ENCODE assay signal across 9 cellular contexts in genomic region chr22:38699143-38699542, GRCh38. TPM values are rescaled to one million over a fixed set of nuclear protein-coding genes. Genes with fewer than 3 reads are reported as not detected.
A peak's percentile ranks its signal among the peaks of the same experiment; 100 is the strongest.
DNase-seq lines count a peak whose midpoint lies in the region; ATAC-seq and TF ChIP-seq lines count a peak whose summit lies in the region.
"Had no signal": no experiment of that assay in that cellular context is flagged by ENCODE, and none has a peak within 500 bp of the region (broad histone marks: within the 10 kb centered on the region; RNA-seq: fewer than 3 reads in every experiment).

No MANE protein-coding gene starts in this region.

- peaks cover 59% of the 10 kb centered on the region for H3K79me2 ChIP-seq in GM23248 (ENCODE audit: insufficient read depth)

- H2AFZ ChIP-seq in GM23248, result no peak overlapping the region

- H3K27me3 ChIP-seq in GM23248 (replicated peaks; ENCODE audit: insufficient read depth), result no peaks in the 10 kb centered on the region
- H3K27me3 ChIP-seq in WERI-Rb-1 (ENCODE audit: insufficient read depth, low read depth, severe bottlenecking), result no peaks in the 10 kb centered on the region
- H3K27me3 ChIP-seq in skeletal muscle tissue (ENCODE audit: control insufficient read depth in 3 of 3, insufficient read depth in 3 of 3, low read length in 3 of 3), result no peaks in the 10 kb centered on the region

- no peak for ATAC-seq in mucosa of descending colon

- peak; percentile 6 for DNase-seq in GM23248
- no peak for DNase-seq in WERI-Rb-1
- DNase-seq in fibroblast of villous mesenchyme (ENCODE audit: low read depth), result no peak
- no peak for DNase-seq in mucosa of descending colon
- DNase-seq in NCI-H748 (lab: John Stamatoyannopoulos, UW; ENCODE audit: unreplicated experiment), result no peak
- DNase-seq in SKM-1 (lab: John Stamatoyannopoulos, UW; ENCODE audit: unreplicated experiment), result no peak
- no peak for DNase-seq in GM03348 (ENCODE audit: low spot score)
- DNase-seq: activated CD4-positive, alpha-beta T cell treated with anti-CD3 and anti-CD28 coated beads, Interleukin-2, amount 50 U/mL, for 1 hour had no signal

- H3K9ac ChIP-seq in GM23248 (peak overlapping the region; percentile 99), skeletal muscle tissue (ENCODE audit: low read depth in 1 of 3, low read length in 3 of 3) (peak overlapping the region; percentile 89 to 97 (median 96))

- H3F3A ChIP-seq in GM23248 (ENCODE audit: insufficient read depth), result peaks cover 41% of the 10 kb centered on the region

- TF ChIP-seq CTCF in WERI-Rb-1 (IDR thresholded peaks at IDR 0.05; ENCODE audit: low read depth, low read length) (no peak), fibroblast of villous mesenchyme (IDR thresholded peaks at IDR 0.05; ENCODE audit: insufficient read depth, low read depth, low read length) (no peak), mucosa of descending colon (IDR thresholded peaks at IDR 0.05) (no peak)

- H3K4me1 ChIP-seq in GM23248 (ENCODE audit: insufficient read depth), result peaks cover 41% of the 10 kb centered on the region
- peaks cover 26 to 41% (median 41%) of the 10 kb centered on the region in 3 donors for H3K4me1 ChIP-seq in skeletal muscle tissue (ENCODE audit: control insufficient read depth in 3 of 3, insufficient read depth in 3 of 3, low read length in 3 of 3)
- H3K4me1 ChIP-seq in mucosa of descending colon (ENCODE audit: low read depth), result peaks cover 45% of the 10 kb centered on the region

- no peaks in the 10 kb centered on the region for H3K9me2 ChIP-seq in GM23248 (ENCODE audit: insufficient read depth)

- no peaks in the 10 kb centered on the region for H4K20me1 ChIP-seq in GM23248 (ENCODE audit: insufficient read depth)

- intact Hi-C loops in mucosa of descending colon (cut with DNase I, micrococcal nuclease), result no loop called here

- H3K4me2 ChIP-seq in GM23248 (ENCODE audit: unreplicated experiment), result peak overlapping the region; percentile 95

- H3K27ac ChIP-seq in GM23248 (peak overlapping the region; percentile 97), WERI-Rb-1 (no peak overlapping the region), skeletal muscle tissue (ENCODE audit: low read depth, low read length) (peak overlapping the region; percentile 97)

- H3K4me3 ChIP-seq in GM23248 (peak overlapping the region; percentile 87), WERI-Rb-1 (ENCODE audit: low read depth, low read length) (peak overlapping the region; percentile 73), fibroblast of villous mesenchyme (ENCODE audit: low read depth, low read length) (peak overlapping the region; percentile 80), skeletal muscle tissue (ENCODE audit: low read length in 3 of 3) (peak overlapping the region; percentile 82 to 92 (median 88)), mucosa of descending colon (no peak overlapping the region)

- H3K36me3 ChIP-seq in GM23248 (ENCODE audit: low read depth), result peaks cover 2% of the 10 kb centered on the region; the same call in 1 of the 2 replicates
- peaks cover 36% of the 10 kb centered on the region for H3K36me3 ChIP-seq in WERI-Rb-1
- H3K36me3 ChIP-seq in skeletal muscle tissue (ENCODE audit: control insufficient read depth in 3 of 3, insufficient read depth in 3 of 3, low read length in 3 of 3), result peaks cover 2 to 14% (median 7%) of the 10 kb centered on the region in 3 donors
- no peaks in the 10 kb centered on the region for H3K36me3 ChIP-seq in mucosa of descending colon (ENCODE audit: low read depth)

- H3K9me3 ChIP-seq in GM23248 (ENCODE audit: low read depth), result no peaks in the 10 kb centered on the region
- no peaks in the 10 kb centered on the region for H3K9me3 ChIP-seq in WERI-Rb-1 (ENCODE audit: severe bottlenecking)
- H3K9me3 ChIP-seq in skeletal muscle tissue (ENCODE audit: control insufficient read depth in 3 of 3, low read length in 3 of 3), result no peaks in the 10 kb centered on the region
- H3K9me3 ChIP-seq in mucosa of descending colon, result no peaks in the 10 kb centered on the region

- WGBS in GM23248 (ENCODE audit: low coverage in 1 of 2, low lambda C conversion rate in 2 of 2, missing lambda C conversion rate in 2 of 2), 2 experiments, result 70 to 77% methylated on average over 5 of the region's 5 CpGs

- in situ Hi-C loops in GM23248 (cut with MboI), result no loop called here

RNA-seq across cellular contexts. Expression of gene JOSD1, which starts 1.6 kb away (rescaled TPM):
- total RNA-seq in GM23248 (2014; rRNA removed; shearing (Covaris generic)), result 47.0 and 51.2 TPM in 2 replicates
- polyA plus RNA-seq in GM23248 (2016; fragmentation: Nextera tagmentation; extraction: Ambion mirVana), result 5.5 and 6.6 TPM in 2 replicates
- total RNA-seq in fibroblast of villous mesenchyme (53.5 and 62.2 TPM in 2 replicates), skeletal muscle tissue (25.1 TPM), mucosa of descending colon (10 to 100 TPM; 82.5 to 98.3 (median 87.9) TPM)

RNA-seq across cellular contexts. Expression of gene GTPBP1, which starts 6.6 kb away (rescaled TPM):
- 20.1 and 26.9 TPM in 2 replicates for total RNA-seq in GM23248 (2014; rRNA removed; shearing (Covaris generic))
- polyA plus RNA-seq in GM23248 (2016; fragmentation: Nextera tagmentation; extraction: Ambion mirVana), result 9.7 and 10.0 TPM in 2 replicates
- 31.2 and 35.4 TPM in 2 replicates for total RNA-seq in fibroblast of villous mesenchyme
- 19.3 TPM for total RNA-seq in skeletal muscle tissue
- total RNA-seq in mucosa of descending colon, result 10 to 100 TPM; 73.1 to 96.8 (median 76.8) TPM

RNA-seq across cellular contexts. Expression of gene TOMM22, which starts 17.4 kb away (rescaled TPM):
- total RNA-seq in GM23248 (2014; rRNA removed; shearing (Covaris generic)), result 48.9 and 53.9 TPM in 2 replicates
- 92.0 and 97.8 TPM in 2 replicates for polyA plus RNA-seq in GM23248 (2016; fragmentation: Nextera tagmentation; extraction: Ambion mirVana)
- total RNA-seq in fibroblast of villous mesenchyme (60.6 and 88.9 TPM in 2 replicates), skeletal muscle tissue (63.7 TPM), mucosa of descending colon (10 to 100 TPM; 64.5 to 84.4 (median 72.4) TPM)

RNA-seq across cellular contexts. Expression of gene CBY1, which starts 42.7 kb away (rescaled TPM):
- 16.2 and 24.5 TPM in 2 replicates for total RNA-seq in GM23248 (2014; rRNA removed; shearing (Covaris generic))
- 57.5 and 59.4 TPM in 2 replicates for polyA plus RNA-seq in GM23248 (2016; fragmentation: Nextera tagmentation; extraction: Ambion mirVana)
- total RNA-seq in fibroblast of villous mesenchyme (12.2 and 20.7 TPM in 2 replicates), skeletal muscle tissue (14.1 TPM), mucosa of descending colon (10 to 100 TPM; 22.8 to 46.5 (median 30.0) TPM)

RNA-seq across cellular contexts. Expression of gene FAM227A, which starts 43.0 kb away (rescaled TPM):
- total RNA-seq in GM23248 (2014; rRNA removed; shearing (Covaris generic)), result 0.13 and 2.1 TPM in 2 replicates
- 0.65 and 0.93 TPM in 2 replicates for polyA plus RNA-seq in GM23248 (2016; fragmentation: Nextera tagmentation; extraction: Ambion mirVana)
- total RNA-seq in fibroblast of villous mesenchyme, result 1.3 and 1.9 TPM in 2 replicates
- 0.52 TPM for total RNA-seq in skeletal muscle tissue
- total RNA-seq in mucosa of descending colon, result 1 to 10 TPM in 2 of 3 donors, under 1 TPM in 1; 0.52 to 1.5 (median 1.3) TPM
